Comparison of ENCODE assay signal across 31 cellular contexts in genomic region chr1:22591576-22591975, GRCh38. TPM values are rescaled to one million over a fixed set of nuclear protein-coding genes. Genes with fewer than 3 reads are reported as not detected.
"Had no signal": no experiment of that assay in that cellular context is flagged by ENCODE, and none has a peak within 500 bp of the region (broad histone marks: within the 10 kb centered on the region; RNA-seq: fewer than 3 reads in every experiment).

No MANE protein-coding gene starts in this region.

- H3K4me1 ChIP-seq: ascending aorta, SJSA1 had no signal

- FAIRE-seq: K562, RCC 7860, TTC549 had no signal

- H3K27me3 ChIP-seq: ascending aorta had no signal

- H3K9me3 ChIP-seq: ascending aorta, SJSA1 had no signal

- H3K27ac ChIP-seq: ascending aorta, brain microvascular endothelial cell, cardiac muscle cell, SJSA1 had no signal

- DNase-seq: activated B cell treated with CpG ODN at 0.5 μM for 24 hours; activated CD4-positive, alpha-beta memory T cell treated with anti-CD3 and anti-CD28 coated beads for 36 hours; activated CD4-positive, alpha-beta T cell treated with anti-CD3 and anti-CD28 coated beads for 1 hour; activated CD4-positive, alpha-beta T cell treated with anti-CD3 and anti-CD28 coated beads, Interleukin-2, amount 10 ng/mL, durations not matched to agents 24 days and 14 days; activated CD8-positive, alpha-beta memory T cell treated with anti-CD3 and anti-CD28 coated beads for 24 hours; activated effector memory CD4-positive, alpha-beta T cell treated with anti-CD3 and anti-CD28 coated beads, Interleukin-2, amount 50 U/mL, for 16 hours; activated naive CD4-positive, alpha-beta T cell treated with Interleukin-2 at 50 U/mL for 16 hours; activated naive CD8-positive, alpha-beta T cell treated with anti-CD3 and anti-CD28 coated beads, Interleukin-2, amount 50 U/mL, for 24 hours; activated T-cell treated with anti-CD3 and anti-CD28 coated beads, Interleukin-2, amount 50 U/mL, for 4 hours; amniotic stem cell; brain microvascular endothelial cell; Kasumi-1; NCI-H1105 treated with DMSO at 0.1 percent for 48 hours; NCI-H146; NCI-H1930; NCI-H2171 treated with DMSO at 0.1 percent for 48 hours; NCI-H345; NCI-H510A; NCI-H526 treated with DMSO at 0.1 percent for 48 hours; PC-3; SHP77; T-cell; T-helper 2 cell; T1000 had no signal

- H3K36me3 ChIP-seq: ascending aorta, brain microvascular endothelial cell, cardiac muscle cell, SJSA1 had no signal

- H3K4me3 ChIP-seq: ascending aorta, cardiac muscle cell, K562, SJSA1 had no signal

RNA-seq across cellular contexts. Expression of gene EPHA8, which starts 28.3 kb away (rescaled TPM):
- total RNA-seq: activated B cell treated with CpG ODN at 0.5 μM for 24 hours; activated CD4-positive, alpha-beta memory T cell treated with anti-CD3 and anti-CD28 coated beads for 36 hours; activated CD4-positive, alpha-beta T cell treated with anti-CD3 and anti-CD28 coated beads, Interleukin-2, amount 10 ng/mL, durations not matched to agents 24 days and 14 days; activated naive CD4-positive, alpha-beta T cell treated with anti-CD3 and anti-CD28 coated beads, Interleukin-2, amount 50 U/mL, for 72 hours; activated T-cell treated with anti-CD3 and anti-CD28 coated beads, Interleukin-2, amount 50 U/mL, for 4 hours; ascending aorta; K562; SJSA1 had no signal
- polyA plus RNA-seq: K562 had no signal

RNA-seq across cellular contexts. Expression of gene C1QA, which starts 44.9 kb away (rescaled TPM):
- total RNA-seq: activated B cell treated with CpG ODN at 0.5 μM for 24 hours; activated CD4-positive, alpha-beta memory T cell treated with anti-CD3 and anti-CD28 coated beads for 36 hours; activated CD4-positive, alpha-beta T cell treated with anti-CD3 and anti-CD28 coated beads, Interleukin-2, amount 10 ng/mL, durations not matched to agents 24 days and 14 days; activated naive CD4-positive, alpha-beta T cell treated with anti-CD3 and anti-CD28 coated beads, Interleukin-2, amount 50 U/mL, for 72 hours; cardiac muscle cell; PC-3; SJSA1 had no signal
- polyA plus RNA-seq: cardiac muscle cell, K562 had no signal

RNA-seq across cellular contexts. Expression of gene C1QC, which starts 51.9 kb away (rescaled TPM):
- total RNA-seq: activated B cell treated with CpG ODN at 0.5 μM for 24 hours; activated CD4-positive, alpha-beta memory T cell treated with anti-CD3 and anti-CD28 coated beads for 36 hours; activated CD4-positive, alpha-beta T cell treated with anti-CD3 and anti-CD28 coated beads, Interleukin-2, amount 10 ng/mL, durations not matched to agents 24 days and 14 days; activated naive CD4-positive, alpha-beta T cell treated with anti-CD3 and anti-CD28 coated beads, Interleukin-2, amount 50 U/mL, for 72 hours; cardiac muscle cell; PC-3; SJSA1 had no signal
- polyA plus RNA-seq: cardiac muscle cell, K562 had no signal
